Comparison of ENCODE assay signal across 20 cellular contexts in the genomic region with DNA sequence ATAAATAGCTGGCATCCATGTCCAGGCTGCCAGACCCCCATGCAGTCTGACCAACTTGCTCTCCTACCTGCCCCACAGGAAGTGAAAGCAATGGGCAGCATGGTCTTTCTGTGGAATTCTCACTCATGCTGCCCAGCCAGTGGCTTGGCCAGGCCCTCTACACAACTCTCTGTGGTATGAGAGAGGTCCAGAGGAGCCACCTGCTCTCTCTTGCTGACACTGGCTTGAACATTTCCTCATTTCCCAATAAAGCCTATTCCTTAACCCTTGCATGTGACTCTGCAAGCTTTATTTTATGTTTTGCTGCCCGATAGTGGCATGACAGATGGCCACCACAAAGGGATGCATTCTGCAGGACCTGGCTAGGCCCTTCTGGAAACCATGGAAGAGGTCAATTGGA. TPM values are rescaled to one million over a fixed set of nuclear protein-coding genes. Genes with fewer than 3 reads are reported as not detected.
"Had no signal": no experiment of that assay in that cellular context is flagged by ENCODE, and none has a peak within 500 bp of the region (broad histone marks: within the 10 kb centered on the region; RNA-seq: fewer than 3 reads in every experiment).

No MANE protein-coding gene starts in this region.

- H3K4me1 Mint-ChIP-seq: neural crest cell had no signal

- ATAC-seq: left colon, mucosa of descending colon, natural killer cell had no signal

- DNase-seq: colonic mucosa; effector CD8-positive, alpha-beta T cell; foreskin melanocyte; head of caudate nucleus; hippocampal formation; left colon; mammary epithelial cell; mucosa of descending colon; natural killer cell; nucleus accumbens; ovary; sigmoid colon; small intestine; stimulated activated CD4-positive, alpha-beta T cell treated with anti-CD3 and anti-CD28 coated beads, Interleukin-12 subunit alpha, Interleukin-12 subunit beta, amount 100 ng/mL, for 4 hours; stimulated activated CD4-positive, alpha-beta T cell treated with anti-CD3 and anti-CD28 coated beads, Interleukin-2, amount 100 ng/mL, for 48 hours; stimulated activated naive CD4-positive, alpha-beta T cell treated with Interleukin-2 at 50 U/mL for 16 hours; upper lobe of left lung had no signal

- H3K4me3 Mint-ChIP-seq: natural killer cell, neural crest cell had no signal

- H3K27ac Mint-ChIP-seq: natural killer cell had no signal

- H3K9me3 Mint-ChIP-seq: natural killer cell had no signal

RNA-seq across cellular contexts. Expression of gene CCR1, which starts 53.8 kb away (rescaled TPM):
- total RNA-seq: dermis microvascular lymphatic vessel endothelial cell, kidney epithelial cell, mammary epithelial cell had no signal
